In the genomic region with DNA sequence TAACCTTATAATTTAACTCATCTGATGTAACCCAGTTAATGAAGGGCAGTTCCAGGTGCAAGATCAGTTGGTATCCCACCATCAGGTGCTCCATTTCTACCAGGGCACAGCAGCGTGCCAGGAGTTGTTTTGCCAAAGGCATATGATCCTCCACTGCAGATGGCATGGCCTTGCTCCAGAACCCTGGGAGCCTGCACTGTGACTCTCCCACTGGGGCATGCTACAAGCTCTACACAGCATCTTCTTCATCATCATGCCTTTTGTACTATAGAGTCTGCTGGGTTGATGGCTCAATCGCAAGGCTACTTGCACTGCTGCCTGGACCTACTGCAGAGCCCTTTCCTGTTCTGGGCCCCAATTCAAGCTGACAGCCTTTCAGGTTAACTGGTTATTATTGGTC, we compare ENCODE assay signal across 33 cellular contexts. TPM values are rescaled to one million over a fixed set of nuclear protein-coding genes. Genes with fewer than 3 reads are reported as not detected.
"Had no signal": no experiment of that assay in that cellular context is flagged by ENCODE, and none has a peak within 500 bp of the region (broad histone marks: within the 10 kb centered on the region; RNA-seq: fewer than 3 reads in every experiment).

No MANE protein-coding gene starts in this region.

- H3K9me3 Mint-ChIP-seq: mesothelial cell of epicardium, nephron had no signal

- H3K4me1 ChIP-seq: esophagus muscularis mucosa, foreskin keratinocyte, heart right ventricle, left lung, neural progenitor cell, parathyroid adenoma, right atrium auricular region, transverse colon had no signal

- H3K4me1 Mint-ChIP-seq: mesothelial cell of epicardium; naive B cell; nephron; neural progenitor cell; stimulated activated naive B cell treated with anti-CD40 and anti-IgM and Interleukin-4, amounts not matched to agents 10 μg/mL and 1 μg/mL and 100 μg/mL, for 72 hours had no signal

- H3K9me3 ChIP-seq: mucosa of descending colon, right atrium auricular region, thoracic aorta, transverse colon had no signal

- ATAC-seq: foreskin keratinocyte; heart right ventricle; left cardiac atrium; left lung; mucosa of descending colon; sciatic nerve; stimulated activated naive B cell treated with anti-CD40 and anti-IgM and Interleukin-4, amounts not matched to agents 10 μg/mL and 1 μg/mL and 100 μg/mL, for 72 hours had no signal

- H3K4me3 Mint-ChIP-seq: mesothelial cell of epicardium; naive B cell; nephron; neural progenitor cell; stimulated activated naive B cell treated with anti-CD40 and anti-IgM and Interleukin-4, amounts not matched to agents 10 μg/mL and 1 μg/mL and 100 μg/mL, for 72 hours; stimulated activated naive CD8-positive, alpha-beta T cell treated with anti-CD3 and anti-CD28 coated beads, Interleukin-15, Interleukin-2, amounts not matched to agents 100 ng/mL and 50 ng/mL, for 24 hours had no signal

- H3K27ac ChIP-seq: coronary artery, esophagus muscularis mucosa, foreskin keratinocyte, heart right ventricle, left lung, neural progenitor cell, parathyroid adenoma, right atrium auricular region, thoracic aorta, transverse colon had no signal

- H3K4me3 ChIP-seq: coronary artery, esophagus muscularis mucosa, heart right ventricle, left lung, mucosa of descending colon, neural progenitor cell, right atrium auricular region, thoracic aorta, transverse colon had no signal

- H3K36me3 Mint-ChIP-seq: mesothelial cell of epicardium, neural progenitor cell had no signal

- DNase-seq: dermis blood vessel endothelial cell; effector memory CD4-positive, alpha-beta T cell; foreskin keratinocyte; glutamatergic neuron; heart right ventricle; hippocampal formation; left cardiac atrium; left lung; mesenchymal stem cell; mucosa of descending colon; naive B cell; stimulated activated CD4-positive, alpha-beta T cell treated with anti-CD3 and anti-CD28 coated beads, Interleukin-4, amount 100 ng/mL, for 4 hours; stimulated activated naive B cell treated with anti-CD40 and anti-IgM and Interleukin-4, amounts not matched to agents 10 μg/mL and 1 μg/mL and 100 μg/mL, for 72 hours; transverse colon had no signal

- H3K36me3 ChIP-seq: esophagus muscularis mucosa, heart right ventricle, left lung, neural progenitor cell, right atrium auricular region, thoracic aorta, transverse colon had no signal

- H3K27me3 ChIP-seq: foreskin keratinocyte, neural progenitor cell, right atrium auricular region had no signal

- H3K27ac Mint-ChIP-seq: mesothelial cell of epicardium; nephron; neural progenitor cell; progenitor cell of endocrine pancreas; stimulated activated naive B cell treated with anti-CD40 and anti-IgM and Interleukin-4, amounts not matched to agents 10 μg/mL and 1 μg/mL and 100 μg/mL, for 72 hours; stimulated activated naive CD8-positive, alpha-beta T cell treated with anti-CD3 and anti-CD28 coated beads, Interleukin-15, Interleukin-2, amounts not matched to agents 100 ng/mL and 50 ng/mL, for 24 hours had no signal

RNA-seq across cellular contexts. Expression of a gene that starts 38.4 kb away (rescaled TPM):
- total RNA-seq: dermis blood vessel endothelial cell, endothelial cell of umbilical vein, epithelial cell of proximal tubule, esophagus muscularis mucosa, fibroblast of lung, foreskin keratinocyte, heart right ventricle, kidney epithelial cell, left cardiac atrium, left lung, lower leg skin, lung microvascular endothelial cell, mesothelial cell of epicardium, mucosa of descending colon, osteoblast, progenitor cell of endocrine pancreas, right atrium auricular region, sciatic nerve, thoracic aorta, transverse colon, ureter had no signal
